ENCODE assay signal across 19 cellular contexts in the genomic region with DNA sequence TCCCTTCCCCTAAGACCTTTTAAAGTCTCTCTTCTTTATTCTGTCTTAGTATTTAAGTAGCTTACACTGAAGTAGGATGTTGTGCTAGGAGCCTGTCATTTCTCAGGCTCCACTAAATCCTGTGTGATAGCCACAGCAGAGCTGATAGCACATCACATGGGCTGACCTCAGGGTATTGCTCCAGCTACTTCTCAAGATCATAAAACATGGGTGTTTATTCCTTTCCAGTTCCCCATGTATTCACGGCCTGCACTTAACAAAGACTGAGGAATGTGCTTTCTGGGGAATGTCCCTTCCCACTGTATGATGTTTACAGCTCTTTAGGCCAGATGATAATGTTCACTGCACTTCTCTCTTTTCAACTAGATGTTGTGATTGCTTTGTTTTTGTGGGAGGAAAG.
DNase-seq lines count a peak whose midpoint lies in the region; ATAC-seq and TF ChIP-seq lines count a peak whose summit lies in the region.
"Had no signal": no experiment of that assay in that cellular context is flagged by ENCODE, and none has a peak within 500 bp of the region (broad histone marks: within the 10 kb centered on the region; RNA-seq: fewer than 3 reads in every experiment).

No MANE protein-coding gene starts in this region.

- TF ChIP-seq CTCF in GM23338 (conservative IDR thresholded peaks at IDR 0.05; ENCODE audit: low read depth in 2 of 2) (no peak), smooth muscle cell (IDR thresholded peaks at IDR 0.05; ENCODE audit: borderline replicate concordance, insufficient read depth, poor library complexity, severe bottlenecking) (no peak)

- no peaks in the 10 kb centered on the region for H3K36me3 Mint-ChIP-seq in GM23338 (ENCODE audit: low read depth)
- H3K36me3 Mint-ChIP-seq: natural killer cell treated with Interleukin-12 subunit alpha and Interleukin-12 subunit beta and Interleukin-15 and Interleukin-18, amount 100 ng/mL, for 72 hours had no signal

- no peaks in the 10 kb centered on the region for H4K20me1 ChIP-seq in GM23338 (replicated peaks; ENCODE audit: insufficient read depth)
- H4K20me1 ChIP-seq in smooth muscle cell (ENCODE audit: low read depth): no peaks in the 10 kb centered on the region
- H4K20me1 ChIP-seq: BLaER1 had no signal

- H2AFZ ChIP-seq in GM23338: peak overlapping the region; percentile 61; the same call in 1 of the 2 replicates
- H2AFZ ChIP-seq in smooth muscle cell (ENCODE audit: low read depth): no peak overlapping the region

- peak; percentile 4 for DNase-seq in GM23338 (ENCODE audit: low spot score)
- DNase-seq in astrocyte of the hippocampus (ENCODE audit: low read depth, low spot score): peak; percentile 57
- peak; percentile 72 for DNase-seq in iris pigment epithelial cell (ENCODE audit: low read depth)
- DNase-seq in smooth muscle cell (lab: John Stamatoyannopoulos, UW; ENCODE audit: unreplicated experiment): no peak
- DNase-seq in HPDE6-E6E7 (ENCODE audit: extremely low spot score): no peak
- no peak for DNase-seq in NCI-H446 treated with DMSO at 0.1 percent for 48 hours (lab: John Stamatoyannopoulos, UW)
- no peak for DNase-seq in activated gamma-delta T cell (lab: John Stamatoyannopoulos, UW)
- DNase-seq: activated naive CD8-positive, alpha-beta T cell treated with anti-CD3 and anti-CD28 coated beads, Interleukin-2, amount 50 U/mL, for 24 hours; activated T-cell treated with anti-CD3 and anti-CD28 coated beads, Interleukin-2, amount 50 U/mL, for 72 hours; KG1; NCI-H1436; SIG-M5; stimulated activated CD4-positive, alpha-beta T cell treated with anti-CD3 and anti-CD28 coated beads, Interleukin-2, amount 100 ng/mL, for 48 hours; T-helper 9 cell had no signal

- no peaks in the 10 kb centered on the region for H3K4me1 Mint-ChIP-seq in GM23338
- H3K4me1 Mint-ChIP-seq: activated naive CD8-positive, alpha-beta T cell treated with anti-CD3 and anti-CD28 coated beads, Interleukin-2, amount 50 U/mL, for 24 hours had no signal

- ATAC-seq in GM23338 (no peak), HG02623 (IDR thresholded peaks at IDR 0.05; ENCODE audit: unreplicated experiment) (no peak)
- ATAC-seq: activated naive CD8-positive, alpha-beta T cell treated with anti-CD3 and anti-CD28 coated beads, Interleukin-2, amount 50 U/mL, for 24 hours; activated T-cell treated with anti-CD3 and anti-CD28 coated beads, Interleukin-2, amount 50 U/mL, for 72 hours had no signal

- H3K36me3 ChIP-seq in GM23338 (ENCODE audit: insufficient read depth) (no peaks in the 10 kb centered on the region), smooth muscle cell (ENCODE audit: low read depth) (no peaks in the 10 kb centered on the region)
- H3K36me3 ChIP-seq: BLaER1, HAP-1 had no signal

- H3F3A ChIP-seq in GM23338 (replicated peaks; ENCODE audit: low read depth) (no peaks in the 10 kb centered on the region), smooth muscle cell (ENCODE audit: low read depth) (peaks cover 22% of the 10 kb centered on the region)

- no peak overlapping the region for H3K27ac Mint-ChIP-seq in GM23338
- H3K27ac Mint-ChIP-seq: activated naive CD8-positive, alpha-beta T cell treated with anti-CD3 and anti-CD28 coated beads, Interleukin-2, amount 50 U/mL, for 24 hours; activated T-cell treated with anti-CD3 and anti-CD28 coated beads, Interleukin-2, amount 50 U/mL, for 72 hours; natural killer cell treated with Interleukin-12 subunit alpha and Interleukin-12 subunit beta and Interleukin-15 and Interleukin-18, amount 100 ng/mL, for 72 hours had no signal

- H3K9ac ChIP-seq in smooth muscle cell (ENCODE audit: low read depth): no peak overlapping the region
- H3K9ac ChIP-seq: BLaER1 had no signal

- WGBS in smooth muscle cell (ENCODE audit: low lambda C conversion rate): 0% methylated on average over 1 of the region's 1 CpG

- no peaks in the 10 kb centered on the region for H3K9me2 ChIP-seq in GM23338 (ENCODE audit: insufficient read depth)

- no peak overlapping the region for H3K4me2 ChIP-seq in GM23338
- H3K4me2 ChIP-seq in smooth muscle cell: peak overlapping the region; percentile 30
- H3K4me2 ChIP-seq: BLaER1 had no signal

- H3K27me3 ChIP-seq in GM23338 (ENCODE audit: insufficient read depth): no peaks in the 10 kb centered on the region
- H3K27me3 ChIP-seq in smooth muscle cell (ENCODE audit: low read depth): no peaks in the 10 kb centered on the region
- H3K27me3 ChIP-seq: BLaER1 had no signal

- no peaks in the 10 kb centered on the region for H3K9me3 ChIP-seq in smooth muscle cell (replicated peaks; ENCODE audit: low read depth)
- H3K9me3 ChIP-seq: BLaER1, HAP-1 had no signal

- no peak overlapping the region for H3K4me3 Mint-ChIP-seq in GM23338
- H3K4me3 Mint-ChIP-seq: activated naive CD8-positive, alpha-beta T cell treated with anti-CD3 and anti-CD28 coated beads, Interleukin-2, amount 50 U/mL, for 24 hours; activated T-cell treated with anti-CD3 and anti-CD28 coated beads, Interleukin-2, amount 50 U/mL, for 72 hours; natural killer cell treated with Interleukin-12 subunit alpha and Interleukin-12 subunit beta and Interleukin-15 and Interleukin-18, amount 100 ng/mL, for 72 hours had no signal

- peaks cover 3% of the 10 kb centered on the region for H3K27me3 Mint-ChIP-seq in GM23338 (ENCODE audit: insufficient read depth, low read depth, poor library complexity)

- H3K4me3 ChIP-seq in GM23338 (no peak overlapping the region), smooth muscle cell (no peak overlapping the region)
- H3K4me3 ChIP-seq: BLaER1, HAP-1 had no signal

- H3K27ac ChIP-seq in GM23338 (ENCODE audit: low read depth): no peak overlapping the region
- no peak overlapping the region for H3K27ac ChIP-seq in smooth muscle cell (ENCODE audit: low read depth)
- H3K27ac ChIP-seq: BLaER1, epithelial cell of prostate had no signal

- H3K79me2 ChIP-seq in GM23338 (replicated peaks; ENCODE audit: insufficient read depth) (no peaks in the 10 kb centered on the region), smooth muscle cell (ENCODE audit: low read depth) (no peaks in the 10 kb centered on the region)

- H3K9me3 Mint-ChIP-seq in GM23338: no peaks in the 10 kb centered on the region
- H3K9me3 Mint-ChIP-seq: activated naive CD8-positive, alpha-beta T cell treated with anti-CD3 and anti-CD28 coated beads, Interleukin-2, amount 50 U/mL, for 24 hours; activated T-cell treated with anti-CD3 and anti-CD28 coated beads, Interleukin-2, amount 50 U/mL, for 72 hours; natural killer cell treated with Interleukin-12 subunit alpha and Interleukin-12 subunit beta and Interleukin-15 and Interleukin-18, amount 100 ng/mL, for 72 hours had no signal

- no peaks in the 10 kb centered on the region for H3K4me1 ChIP-seq in GM23338 (ENCODE audit: insufficient read depth)
- H3K4me1 ChIP-seq in smooth muscle cell (ENCODE audit: low read depth): peaks cover 4% of the 10 kb centered on the region
- H3K4me1 ChIP-seq: BLaER1, HAP-1 had no signal

TF ChIP-seq in GM23338, 12 proteins besides CTCF, POLR2A, EP300 and RAD21 (continues in another document):
- TF ChIP-seq, protein P1, sequence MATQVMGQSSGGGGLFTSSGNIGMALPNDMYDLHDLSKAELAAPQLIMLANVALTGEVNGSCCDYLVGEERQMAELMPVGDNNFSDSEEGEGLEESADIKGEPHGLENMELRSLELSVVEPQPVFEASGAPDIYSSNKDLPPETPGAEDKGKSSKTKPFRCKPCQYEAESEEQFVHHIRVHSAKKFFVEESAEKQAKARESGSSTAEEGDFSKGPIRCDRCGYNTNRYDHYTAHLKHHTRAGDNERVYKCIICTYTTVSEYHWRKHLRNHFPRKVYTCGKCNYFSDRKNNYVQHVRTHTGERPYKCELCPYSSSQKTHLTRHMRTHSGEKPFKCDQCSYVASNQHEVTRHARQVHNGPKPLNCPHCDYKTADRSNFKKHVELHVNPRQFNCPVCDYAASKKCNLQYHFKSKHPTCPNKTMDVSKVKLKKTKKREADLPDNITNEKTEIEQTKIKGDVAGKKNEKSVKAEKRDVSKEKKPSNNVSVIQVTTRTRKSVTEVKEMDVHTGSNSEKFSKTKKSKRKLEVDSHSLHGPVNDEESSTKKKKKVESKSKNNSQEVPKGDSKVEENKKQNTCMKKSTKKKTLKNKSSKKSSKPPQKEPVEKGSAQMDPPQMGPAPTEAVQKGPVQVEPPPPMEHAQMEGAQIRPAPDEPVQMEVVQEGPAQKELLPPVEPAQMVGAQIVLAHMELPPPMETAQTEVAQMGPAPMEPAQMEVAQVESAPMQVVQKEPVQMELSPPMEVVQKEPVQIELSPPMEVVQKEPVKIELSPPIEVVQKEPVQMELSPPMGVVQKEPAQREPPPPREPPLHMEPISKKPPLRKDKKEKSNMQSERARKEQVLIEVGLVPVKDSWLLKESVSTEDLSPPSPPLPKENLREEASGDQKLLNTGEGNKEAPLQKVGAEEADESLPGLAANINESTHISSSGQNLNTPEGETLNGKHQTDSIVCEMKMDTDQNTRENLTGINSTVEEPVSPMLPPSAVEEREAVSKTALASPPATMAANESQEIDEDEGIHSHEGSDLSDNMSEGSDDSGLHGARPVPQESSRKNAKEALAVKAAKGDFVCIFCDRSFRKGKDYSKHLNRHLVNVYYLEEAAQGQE (IDR thresholded peaks at IDR 0.05; ENCODE audit: unreplicated experiment): no peak
- TF ChIP-seq NANOG (IDR thresholded peaks at IDR 0.05; ENCODE audit: borderline replicate concordance): no peak
- TF ChIP-seq JUNB (IDR thresholded peaks at IDR 0.05; ENCODE audit: unreplicated experiment): no peak
- TF ChIP-seq CREB1 (CRISPR knock-in tag; IDR thresholded peaks at IDR 0.05; ENCODE audit: low read depth): no peak
- TF ChIP-seq, protein P2, sequence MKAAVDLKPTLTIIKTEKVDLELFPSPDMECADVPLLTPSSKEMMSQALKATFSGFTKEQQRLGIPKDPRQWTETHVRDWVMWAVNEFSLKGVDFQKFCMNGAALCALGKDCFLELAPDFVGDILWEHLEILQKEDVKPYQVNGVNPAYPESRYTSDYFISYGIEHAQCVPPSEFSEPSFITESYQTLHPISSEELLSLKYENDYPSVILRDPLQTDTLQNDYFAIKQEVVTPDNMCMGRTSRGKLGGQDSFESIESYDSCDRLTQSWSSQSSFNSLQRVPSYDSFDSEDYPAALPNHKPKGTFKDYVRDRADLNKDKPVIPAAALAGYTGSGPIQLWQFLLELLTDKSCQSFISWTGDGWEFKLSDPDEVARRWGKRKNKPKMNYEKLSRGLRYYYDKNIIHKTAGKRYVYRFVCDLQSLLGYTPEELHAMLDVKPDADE (IDR thresholded peaks at IDR 0.05): no peak
- no peak for TF ChIP-seq STAT1 (IDR thresholded peaks at IDR 0.05; ENCODE audit: unreplicated experiment)
- no peak for TF ChIP-seq POLR2AphosphoS5 (IDR thresholded peaks at IDR 0.05; ENCODE audit: low read depth)
- no peak for TF ChIP-seq ZNF114 (CRISPR knock-in tag; IDR thresholded peaks at IDR 0.05)
- TF ChIP-seq ZNF331 (CRISPR knock-in tag; IDR thresholded peaks at IDR 0.05; ENCODE audit: low read depth): no peak
- TF ChIP-seq EZH2phosphoT487 (IDR thresholded peaks at IDR 0.05; ENCODE audit: unreplicated experiment): no peak
- no peak for TF ChIP-seq EZH2 (IDR thresholded peaks at IDR 0.05; ENCODE audit: low read depth, unreplicated experiment)

Comparison
In these comparisons a context has a peak if more than half of its experiments do, and no peak if none do; other contexts are left out.
1. DNase-seq: peak in GM23338 (single experiment), astrocyte of the hippocampus (single experiment) and iris pigment epithelial cell (single experiment); none in smooth muscle cell (single experiment), HPDE6-E6E7 (single experiment), NCI-H446 treated with DMSO at 0.1 percent for 48 hours (single experiment) and activated gamma-delta T cell (single experiment).